In genomic region chr1:1678581-1679380, GRCh38 we compare ENCODE assay signal across 1 cellular context.
TF ChIP-seq lines count a peak whose summit lies in the region.

No MANE protein-coding gene starts in this region.

TF ChIP-seq in HepG2, 621 proteins besides CTCF, POLR2A, EP300 and RAD21 (continued from another document):
- peak; percentile 84 for TF ChIP-seq PATZ1 (CRISPR knock-in tag; IDR thresholded peaks at IDR 0.05)
- TF ChIP-seq KLF9 (CRISPR knock-in tag; IDR thresholded peaks at IDR 0.05; ENCODE audit: low read depth): no peak
- TF ChIP-seq NBN (conservative IDR thresholded peaks at IDR 0.05): no peak
- peak; percentile 66; the same call in 1 of the 2 replicates for TF ChIP-seq THAP8 (CRISPR knock-in tag; IDR thresholded peaks at IDR 0.05; ENCODE audit: borderline replicate concordance)
- TF ChIP-seq SRSF4 (IDR thresholded peaks at IDR 0.05; ENCODE audit: low read depth, low read length, poor library complexity, severe bottlenecking): no peak
- no peak for TF ChIP-seq NCOA5 (CRISPR knock-in tag; IDR thresholded peaks at IDR 0.05)
- TF ChIP-seq RFX5 (IDR thresholded peaks at IDR 0.05; ENCODE audit: low read depth, low read length): no peak
- TF ChIP-seq ONECUT2 (CRISPR knock-in tag; IDR thresholded peaks at IDR 0.05): no peak
- TF ChIP-seq, protein P1, sequence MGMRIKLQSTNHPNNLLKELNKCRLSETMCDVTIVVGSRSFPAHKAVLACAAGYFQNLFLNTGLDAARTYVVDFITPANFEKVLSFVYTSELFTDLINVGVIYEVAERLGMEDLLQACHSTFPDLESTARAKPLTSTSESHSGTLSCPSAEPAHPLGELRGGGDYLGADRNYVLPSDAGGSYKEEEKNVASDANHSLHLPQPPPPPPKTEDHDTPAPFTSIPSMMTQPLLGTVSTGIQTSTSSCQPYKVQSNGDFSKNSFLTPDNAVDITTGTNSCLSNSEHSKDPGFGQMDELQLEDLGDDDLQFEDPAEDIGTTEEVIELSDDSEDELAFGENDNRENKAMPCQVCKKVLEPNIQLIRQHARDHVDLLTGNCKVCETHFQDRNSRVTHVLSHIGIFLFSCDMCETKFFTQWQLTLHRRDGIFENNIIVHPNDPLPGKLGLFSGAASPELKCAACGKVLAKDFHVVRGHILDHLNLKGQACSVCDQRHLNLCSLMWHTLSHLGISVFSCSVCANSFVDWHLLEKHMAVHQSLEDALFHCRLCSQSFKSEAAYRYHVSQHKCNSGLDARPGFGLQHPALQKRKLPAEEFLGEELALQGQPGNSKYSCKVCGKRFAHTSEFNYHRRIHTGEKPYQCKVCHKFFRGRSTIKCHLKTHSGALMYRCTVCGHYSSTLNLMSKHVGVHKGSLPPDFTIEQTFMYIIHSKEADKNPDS (CRISPR knock-in tag; IDR thresholded peaks at IDR 0.05): no peak
- peak; percentile 75 for TF ChIP-seq ZNF350 (CRISPR knock-in tag; IDR thresholded peaks at IDR 0.05; ENCODE audit: borderline replicate concordance, low read depth)
- no peak for TF ChIP-seq HHEX (CRISPR knock-in tag; IDR thresholded peaks at IDR 0.05)
- no peak for TF ChIP-seq ZNF180 (CRISPR knock-in tag; IDR thresholded peaks at IDR 0.05; ENCODE audit: borderline replicate concordance, low read depth)
- no peak for TF ChIP-seq SYNCRIP (IDR thresholded peaks at IDR 0.05; ENCODE audit: insufficient read depth, low read depth, low read length)
- TF ChIP-seq, protein P2, sequence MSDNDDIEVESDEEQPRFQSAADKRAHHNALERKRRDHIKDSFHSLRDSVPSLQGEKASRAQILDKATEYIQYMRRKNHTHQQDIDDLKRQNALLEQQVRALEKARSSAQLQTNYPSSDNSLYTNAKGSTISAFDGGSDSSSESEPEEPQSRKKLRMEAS (IDR thresholded peaks at IDR 0.05): peak; percentile 92
- TF ChIP-seq KLF13 (CRISPR knock-in tag; IDR thresholded peaks at IDR 0.05): no peak
- TF ChIP-seq HDAC6 (IDR thresholded peaks at IDR 0.05; ENCODE audit: low read depth, low read length): no peak
- TF ChIP-seq ARID4A (CRISPR knock-in tag; IDR thresholded peaks at IDR 0.05; ENCODE audit: borderline replicate concordance): peak; percentile 62; the same call in 1 of the 2 replicates
- TF ChIP-seq CCDC6 (CRISPR knock-in tag; IDR thresholded peaks at IDR 0.05): peak; percentile 71; the same call in 1 of the 2 replicates
- TF ChIP-seq, protein P3, sequence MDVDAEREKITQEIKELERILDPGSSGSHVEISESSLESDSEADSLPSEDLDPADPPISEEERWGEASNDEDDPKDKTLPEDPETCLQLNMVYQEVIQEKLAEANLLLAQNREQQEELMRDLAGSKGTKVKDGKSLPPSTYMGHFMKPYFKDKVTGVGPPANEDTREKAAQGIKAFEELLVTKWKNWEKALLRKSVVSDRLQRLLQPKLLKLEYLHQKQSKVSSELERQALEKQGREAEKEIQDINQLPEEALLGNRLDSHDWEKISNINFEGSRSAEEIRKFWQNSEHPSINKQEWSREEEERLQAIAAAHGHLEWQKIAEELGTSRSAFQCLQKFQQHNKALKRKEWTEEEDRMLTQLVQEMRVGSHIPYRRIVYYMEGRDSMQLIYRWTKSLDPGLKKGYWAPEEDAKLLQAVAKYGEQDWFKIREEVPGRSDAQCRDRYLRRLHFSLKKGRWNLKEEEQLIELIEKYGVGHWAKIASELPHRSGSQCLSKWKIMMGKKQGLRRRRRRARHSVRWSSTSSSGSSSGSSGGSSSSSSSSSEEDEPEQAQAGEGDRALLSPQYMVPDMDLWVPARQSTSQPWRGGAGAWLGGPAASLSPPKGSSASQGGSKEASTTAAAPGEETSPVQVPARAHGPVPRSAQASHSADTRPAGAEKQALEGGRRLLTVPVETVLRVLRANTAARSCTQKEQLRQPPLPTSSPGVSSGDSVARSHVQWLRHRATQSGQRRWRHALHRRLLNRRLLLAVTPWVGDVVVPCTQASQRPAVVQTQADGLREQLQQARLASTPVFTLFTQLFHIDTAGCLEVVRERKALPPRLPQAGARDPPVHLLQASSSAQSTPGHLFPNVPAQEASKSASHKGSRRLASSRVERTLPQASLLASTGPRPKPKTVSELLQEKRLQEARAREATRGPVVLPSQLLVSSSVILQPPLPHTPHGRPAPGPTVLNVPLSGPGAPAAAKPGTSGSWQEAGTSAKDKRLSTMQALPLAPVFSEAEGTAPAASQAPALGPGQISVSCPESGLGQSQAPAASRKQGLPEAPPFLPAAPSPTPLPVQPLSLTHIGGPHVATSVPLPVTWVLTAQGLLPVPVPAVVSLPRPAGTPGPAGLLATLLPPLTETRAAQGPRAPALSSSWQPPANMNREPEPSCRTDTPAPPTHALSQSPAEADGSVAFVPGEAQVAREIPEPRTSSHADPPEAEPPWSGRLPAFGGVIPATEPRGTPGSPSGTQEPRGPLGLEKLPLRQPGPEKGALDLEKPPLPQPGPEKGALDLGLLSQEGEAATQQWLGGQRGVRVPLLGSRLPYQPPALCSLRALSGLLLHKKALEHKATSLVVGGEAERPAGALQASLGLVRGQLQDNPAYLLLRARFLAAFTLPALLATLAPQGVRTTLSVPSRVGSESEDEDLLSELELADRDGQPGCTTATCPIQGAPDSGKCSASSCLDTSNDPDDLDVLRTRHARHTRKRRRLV (CRISPR knock-in tag; IDR thresholded peaks at IDR 0.05): peak; percentile 70; the same call in 1 of the 2 replicates
- peak; percentile 83 for TF ChIP-seq SKI (IDR thresholded peaks at IDR 0.05; ENCODE audit: partially characterized antibody)
- no peak for TF ChIP-seq TOPORS (CRISPR knock-in tag; IDR thresholded peaks at IDR 0.05)
- 0 out of 2 replicates have a peak, but pooled peaks have one; percentile 22 for TF ChIP-seq ZNF761 (CRISPR knock-in tag; conservative IDR thresholded peaks at IDR 0.05)
- TF ChIP-seq SRSF9 (IDR thresholded peaks at IDR 0.05; ENCODE audit: borderline replicate concordance, insufficient read depth, low read depth, low read length, poor library complexity, severe bottlenecking): no peak
- peak; percentile 76 for TF ChIP-seq SAP130 (CRISPR knock-in tag; IDR thresholded peaks at IDR 0.05; ENCODE audit: low read depth)
- no peak for TF ChIP-seq PAF1 (CRISPR knock-in tag; IDR thresholded peaks at IDR 0.05)
- no peak for TF ChIP-seq ZNF33A (CRISPR knock-in tag; IDR thresholded peaks at IDR 0.05; ENCODE audit: borderline replicate concordance)
- no peak for TF ChIP-seq ZNF484 (CRISPR knock-in tag; IDR thresholded peaks at IDR 0.05; ENCODE audit: borderline replicate concordance, low read depth)
- TF ChIP-seq ZNF850 (CRISPR knock-in tag; conservative IDR thresholded peaks at IDR 0.05): no peak
- TF ChIP-seq PHF21A (CRISPR knock-in tag; IDR thresholded peaks at IDR 0.05): peak; percentile 63; the same call in 1 of the 2 replicates
TF ChIP-seq in HepG2: peak in this region for 244.
